Comparison of ENCODE assay signal across 1 cellular context in the genomic region with DNA sequence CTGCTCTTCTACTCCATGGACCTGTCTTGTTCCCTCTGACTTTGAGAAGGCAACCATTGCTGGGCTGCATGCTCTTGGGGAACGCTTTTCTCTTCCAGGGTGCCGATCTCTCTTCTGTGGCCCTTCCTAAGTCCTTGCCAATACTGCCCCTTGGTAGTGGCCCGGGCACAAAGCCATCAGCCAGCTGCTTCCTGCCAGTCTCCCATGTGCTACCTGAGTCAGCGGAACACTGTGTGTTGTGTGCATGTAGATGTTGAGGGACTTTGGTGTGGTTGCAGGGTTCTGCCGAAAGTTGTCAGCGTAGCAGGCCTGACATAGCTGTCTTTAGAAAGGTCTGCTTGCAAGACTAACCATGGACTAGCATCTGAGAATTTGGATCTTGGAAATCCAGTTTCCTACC.
TF ChIP-seq lines count a peak whose summit lies in the region.

No MANE protein-coding gene starts in this region.

TF ChIP-seq in HepG2, 621 proteins besides CTCF, POLR2A, EP300 and RAD21:
- TF ChIP-seq ZNF446 (CRISPR knock-in tag; IDR thresholded peaks at IDR 0.05) (no peak), RBM22 (optimal IDR thresholded peaks at IDR 0.05; ENCODE audit: low read length) (peak; percentile 38)
